In genomic region chr1:162497104-162497722, GRCh38 we compare ENCODE assay signal across 8 cellular contexts. TPM values are rescaled to one million over a fixed set of nuclear protein-coding genes. Genes with fewer than 3 reads are reported as not detected.
A peak's percentile ranks its signal among the peaks of the same experiment; 100 is the strongest.
DNase-seq lines count a peak whose midpoint lies in the region; ATAC-seq, FAIRE-seq and TF ChIP-seq lines count a peak whose summit lies in the region.

No MANE protein-coding gene starts in this region.

- H3K9me3 ChIP-seq in A549 (no peaks in the 10 kb centered on the region), muscle layer of colon (ENCODE audit: low read length) (no peaks in the 10 kb centered on the region)

- peaks cover 14% of the 10 kb centered on the region for H3K36me3 ChIP-seq in muscle layer of colon (ENCODE audit: insufficient read depth, low read length)

- H3K27me3 ChIP-seq in muscle layer of colon (ENCODE audit: control insufficient read depth in 1 of 2, insufficient read depth in 2 of 2, low read length in 2 of 2) = no peaks in the 10 kb centered on the region

- TF ChIP-seq CTCF in A549 (IDR thresholded peaks at IDR 0.05) (no peak), GM20000 (IDR thresholded peaks at IDR 0.05; ENCODE audit: extremely low read depth, missing control alignments) (no peak)

- TF ChIP-seq POLR2A in A549 (IDR thresholded peaks at IDR 0.05; ENCODE audit: low read length) = no peak

- peak overlapping the region; percentile 89 to 96 (median 90) for H3K27ac Mint-ChIP-seq in IgD-negative memory B cell
- H3K27ac Mint-ChIP-seq in central memory CD8-positive, alpha-beta T cell (ENCODE audit: low read depth) = peak overlapping the region; percentile 96

- H3K4me1 ChIP-seq in A549 = peaks cover 11% of the 10 kb centered on the region; the same call in 1 of the 3 replicates
- H3K4me1 ChIP-seq in muscle layer of colon (ENCODE audit: insufficient read depth, low read length) = peaks cover 25% of the 10 kb centered on the region

- no peak for TF ChIP-seq RAD21 in A549 (conservative IDR thresholded peaks at IDR 0.05 in 1 of 2, IDR thresholded peaks at IDR 0.05 in 1 of 2)

- 56% methylated on average over 13 of the region's 13 CpGs for WGBS in A549 (ENCODE audit: missing lambda C conversion rate)

- DNase-seq in A549 (ENCODE audit: low read depth in 1 of 2, low spot score in 1 of 2) = no peak
- no peak for DNase-seq in central memory CD8-positive, alpha-beta T cell (ENCODE audit: low spot score in 2 of 2)
- no peak for DNase-seq in NCI-H526 treated with DMSO at 0.1 percent for 48 hours (lab: John Stamatoyannopoulos, UW)
- DNase-seq in GM20000 (ENCODE audit: low spot score) = no peak
- no peak for DNase-seq in NCI-H2196 treated with DMSO at 0.1 percent for 48 hours (lab: John Stamatoyannopoulos, UW; ENCODE audit: unreplicated experiment)
- no peak for DNase-seq in NCI-H128 (lab: John Stamatoyannopoulos, UW; ENCODE audit: unreplicated experiment)

- H3K4me3 Mint-ChIP-seq in IgD-negative memory B cell = peak overlapping the region; percentile 89 to 97 (median 94)
- peak overlapping the region; percentile 93 for H3K4me3 Mint-ChIP-seq in central memory CD8-positive, alpha-beta T cell

- H3K36me3 Mint-ChIP-seq in IgD-negative memory B cell = no peaks in the 10 kb centered on the region
- H3K36me3 Mint-ChIP-seq in central memory CD8-positive, alpha-beta T cell (ENCODE audit: insufficient read depth) = peaks cover 23% of the 10 kb centered on the region

- POLR2A ChIA-PET in A549 (lab: Yijun Ruan, JAX) = no interaction called here

- H3K4me2 ChIP-seq in A549 = peak overlapping the region; percentile 82

- peak in 1 of 2 experiments; percentile 48; a peak in 3 of 6 replicates for ATAC-seq in A549
- ATAC-seq in central memory CD8-positive, alpha-beta T cell (replicated peaks; ENCODE audit: extremely low read depth, poor library complexity, severe bottlenecking) = no peak

- peaks cover 19 to 25% (median 22%) of the 10 kb centered on the region in 3 donors for H3K4me1 Mint-ChIP-seq in IgD-negative memory B cell
- H3K4me1 Mint-ChIP-seq in central memory CD8-positive, alpha-beta T cell = peaks cover 26% of the 10 kb centered on the region

- peak overlapping the region; percentile 87 for H3K4me3 ChIP-seq in A549
- H3K4me3 ChIP-seq in muscle layer of colon (ENCODE audit: low read depth in 1 of 2, low read length in 2 of 2) = peak overlapping the region; percentile 72 to 73

- peaks cover 1% of the 10 kb centered on the region for H3K27me3 Mint-ChIP-seq in IgD-negative memory B cell
- H3K27me3 Mint-ChIP-seq in central memory CD8-positive, alpha-beta T cell = no peaks in the 10 kb centered on the region

- FAIRE-seq in A549 (lab: Jason Lieb, UNC) = no peak

- no peak for TF ChIP-seq EP300 in A549 (IDR thresholded peaks at IDR 0.05)

- H3K9me3 Mint-ChIP-seq in IgD-negative memory B cell = no peaks in the 10 kb centered on the region
- H3K9me3 Mint-ChIP-seq in central memory CD8-positive, alpha-beta T cell = no peaks in the 10 kb centered on the region

- CTCF ChIA-PET in A549 (lab: Yijun Ruan, JAX) = no interaction called here

- H3K9ac ChIP-seq in muscle layer of colon (ENCODE audit: low read length) = peak overlapping the region; percentile 83

- H3K27ac ChIP-seq in A549 = peak overlapping the region; percentile 90 to 94
- H3K27ac ChIP-seq in muscle layer of colon (ENCODE audit: low read depth, low read length) = peak overlapping the region; percentile 89

TF ChIP-seq in A549, 52 proteins besides CTCF, POLR2A, EP300 and RAD21:
- no peak for TF ChIP-seq POLR2AphosphoS2 (conservative IDR thresholded peaks at IDR 0.05; ENCODE audit: low read length)
- TF ChIP-seq CBX2 (IDR thresholded peaks at IDR 0.05; ENCODE audit: borderline replicate concordance, low read depth) = no peak
- TF ChIP-seq HDAC2 (IDR thresholded peaks at IDR 0.05) = no peak
- TF ChIP-seq RCOR1 (IDR thresholded peaks at IDR 0.05; ENCODE audit: low read depth, low read length) = no peak
- no peak for TF ChIP-seq NPAS2 (CRISPR knock-in tag; IDR thresholded peaks at IDR 0.05; ENCODE audit: borderline replicate concordance)
- TF ChIP-seq EHMT2 (IDR thresholded peaks at IDR 0.05; ENCODE audit: low read depth) = peak; percentile 44
- no peak for TF ChIP-seq PHF8 (IDR thresholded peaks at IDR 0.05; ENCODE audit: borderline replicate concordance, low read depth)
- TF ChIP-seq CBX8 (IDR thresholded peaks at IDR 0.05) = no peak

RNA-seq across cellular contexts. Expression of gene UHMK1, which starts 0.4 kb away (rescaled TPM):
- polyA plus RNA-seq in A549 (2011; rRNA removed) (33.0 and 42.2 TPM in 2 replicates), A549 (2017; fragmentation: RNase III; extraction: RNeasy Plus Mini Kit Qiagen cat#74134 plus additional on column Dnase treatment) (20.2 to 21.7 TPM (median 21.0 TPM) in 3 replicates), IgD-negative memory B cell (53.7 TPM)
- polyA plus RNA-seq in A549 (2012; cell fraction: cytosol; rRNA removed) = 3.9 and 4.5 TPM in 2 replicates
- polyA plus RNA-seq in A549 (2012; cell fraction: nucleus; rRNA removed) = 2.0 and 3.4 TPM in 2 replicates
- polyA minus RNA-seq in A549 (2011; rRNA and poly(A)+ RNA removed) = 35.9 and 36.9 TPM in 2 replicates
